Comparison of ENCODE assay signal across 12 cellular contexts in the genomic region with DNA sequence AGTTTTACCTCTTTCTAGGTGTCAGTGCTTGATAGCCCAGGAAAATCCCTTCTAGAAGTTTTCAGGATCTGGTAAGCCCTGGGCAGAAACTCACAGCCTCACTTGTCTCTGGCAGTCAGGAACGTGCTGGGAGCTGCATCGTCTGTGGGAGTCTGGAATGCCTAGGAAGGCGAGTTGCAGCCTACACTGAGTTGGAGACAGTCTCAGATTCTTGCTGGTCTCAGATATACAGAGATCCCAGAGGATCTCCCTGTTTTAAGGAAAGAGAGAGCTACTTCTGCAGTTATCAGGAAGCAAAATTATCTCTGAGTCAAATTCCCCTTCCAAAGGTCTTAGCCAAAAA.
DNase-seq lines count a peak whose midpoint lies in the region; ATAC-seq and TF ChIP-seq lines count a peak whose summit lies in the region.
"Had no signal": no experiment of that assay in that cellular context is flagged by ENCODE, and none has a peak within 500 bp of the region (broad histone marks: within the 10 kb centered on the region; RNA-seq: fewer than 3 reads in every experiment).

No MANE protein-coding gene starts in this region.

- H3K9me3 ChIP-seq in Caco-2: no peaks in the 10 kb centered on the region
- peaks cover 4% of the 10 kb centered on the region; the same call in 1 of the 2 replicates for H3K9me3 ChIP-seq in SJCRH30 (replicated peaks)
- no peaks in the 10 kb centered on the region for H3K9me3 ChIP-seq in trophoblast cell (ENCODE audit: insufficient read depth, low read depth, low read length)
- H3K9me3 ChIP-seq: body of pancreas had no signal

- H3K18ac ChIP-seq in trophoblast cell (ENCODE audit: low read length): no peak overlapping the region

- no peak overlapping the region for H2BK5ac ChIP-seq in trophoblast cell (ENCODE audit: low read depth, low read length, poor library complexity)

- H3K36me3 Mint-ChIP-seq in Caco-2 (ENCODE audit: insufficient read depth, unreplicated experiment): peaks cover 11% of the 10 kb centered on the region

- H2AK5ac ChIP-seq in trophoblast cell (ENCODE audit: low read length): no peak overlapping the region

- no peak overlapping the region for H3K4me3 Mint-ChIP-seq in Caco-2 (ENCODE audit: unreplicated experiment)

- no peak overlapping the region for H3K9ac ChIP-seq in trophoblast cell (ENCODE audit: low read length)

- peak overlapping the region; percentile 58 for H3K27ac Mint-ChIP-seq in Caco-2 (ENCODE audit: unreplicated experiment)

- H4K91ac ChIP-seq in trophoblast cell (ENCODE audit: low read depth, low read length): no peak overlapping the region

- no peak for ATAC-seq in HG02642 (IDR thresholded peaks at IDR 0.05; ENCODE audit: poor library complexity, unreplicated experiment)
- ATAC-seq: body of pancreas; stimulated activated naive CD8-positive, alpha-beta T cell treated with anti-CD3 and anti-CD28 coated beads, Interleukin-15, Interleukin-2, amounts not matched to agents 100 U/mL and 50 U/mL, for 24 hours had no signal

- no TSS peak for BruUV-seq in Caco-2 (replicated peaks; lab: Mats Ljungman, UMichigan)

- no peak overlapping the region for H3K4me2 ChIP-seq in trophoblast cell (ENCODE audit: low read length)

- H3K36me3 ChIP-seq in Caco-2 (ENCODE audit: control insufficient read depth, insufficient read depth, low read length) (no peaks in the 10 kb centered on the region), SJCRH30 (no peaks in the 10 kb centered on the region), trophoblast cell (ENCODE audit: control insufficient read depth in 1 of 2, insufficient read depth in 2 of 2, low read length in 2 of 2) (no peaks in the 10 kb centered on the region)

- H4K8ac ChIP-seq in trophoblast cell (ENCODE audit: low read depth, low read length): no peak overlapping the region

- H3K27me3 ChIP-seq in Caco-2 (replicated peaks; ENCODE audit: control insufficient read depth, insufficient read depth, low read length) (no peaks in the 10 kb centered on the region), SJCRH30 (no peaks in the 10 kb centered on the region), trophoblast cell (ENCODE audit: insufficient read depth, low read length) (no peaks in the 10 kb centered on the region)
- H3K27me3 ChIP-seq: body of pancreas had no signal

- H3K23ac ChIP-seq in trophoblast cell (ENCODE audit: low read length): no peak overlapping the region

- WGBS in trophoblast cell (ENCODE audit: extremely low coverage, insufficient coverage, insufficient read length): no CpG with 5 or more reads among the region's 3 CpGs

- H3K4me1 Mint-ChIP-seq in Caco-2 (ENCODE audit: low read depth, unreplicated experiment): peaks cover 66% of the 10 kb centered on the region

- no peak overlapping the region for H4K12ac ChIP-seq in trophoblast cell (ENCODE audit: low read depth, low read length)

- peaks cover 25% of the 10 kb centered on the region for H3K9me3 Mint-ChIP-seq in Caco-2 (ENCODE audit: unreplicated experiment)

- H3K4me3 ChIP-seq in Caco-2 (ENCODE audit: low read depth, low read length) (no peak overlapping the region), SJCRH30 (no peak overlapping the region), trophoblast cell (ENCODE audit: low read depth, low read length) (no peak overlapping the region)
- H3K4me3 ChIP-seq: body of pancreas had no signal

- no peak overlapping the region for H3K4ac ChIP-seq in trophoblast cell (ENCODE audit: low read depth, low read length)

- no peak overlapping the region for H2BK120ac ChIP-seq in trophoblast cell (ENCODE audit: insufficient read depth, low read length, poor library complexity)

- H3K27ac ChIP-seq in SJCRH30: peak overlapping the region; percentile 51
- peak overlapping the region; percentile 78 for H3K27ac ChIP-seq in trophoblast cell (ENCODE audit: low read depth, low read length)
- H3K27ac ChIP-seq: body of pancreas, C4-2B had no signal

- H3K4me1 ChIP-seq in Caco-2: peaks cover 64% of the 10 kb centered on the region
- peaks cover 64% of the 10 kb centered on the region for H3K4me1 ChIP-seq in SJCRH30
- peaks cover 20 to 31% of the 10 kb centered on the region in 2 experiments for H3K4me1 ChIP-seq in trophoblast cell (ENCODE audit: control insufficient read depth in 1 of 2, insufficient read depth in 2 of 2, low read length in 2 of 2)
- H3K4me1 ChIP-seq: body of pancreas had no signal

- H3K79me1 ChIP-seq in trophoblast cell (ENCODE audit: low read length): peaks cover 12% of the 10 kb centered on the region

- no peak overlapping the region for H3K14ac ChIP-seq in trophoblast cell (ENCODE audit: low read length)

- CTCF ChIA-PET in Caco-2 (lab: Charles Lee): no interaction called here

- no peak overlapping the region for H2AFZ ChIP-seq in trophoblast cell (ENCODE audit: insufficient read depth, low read length, poor library complexity)

- intact Hi-C loops in Caco-2 (cut with micrococcal nuclease; ENCODE audit: unreplicated experiment): loop anchor here (2.0 kb wide), 1 partner anchor 27 kb away; no protein-coding TSS in a partner anchor

- no peak overlapping the region for H2BK12ac ChIP-seq in trophoblast cell (ENCODE audit: low read length)

- TF ChIP-seq CTCF in Caco-2 (IDR thresholded peaks at IDR 0.05; ENCODE audit: insufficient read depth in 1 of 2, low read depth in 1 of 2, low read length in 1 of 2, severe bottlenecking in 1 of 2, unreplicated experiment in 1 of 2): no peak

- peaks cover 2% of the 10 kb centered on the region for H3K79me2 ChIP-seq in trophoblast cell (ENCODE audit: control insufficient read depth, insufficient read depth, low read length, poor library complexity)

- no peaks in the 10 kb centered on the region for H3K27me3 Mint-ChIP-seq in Caco-2 (ENCODE audit: insufficient read depth, unreplicated experiment)

- POLR2A ChIA-PET in Caco-2 (lab: Charles Lee): no interaction called here

- DNase-seq in Caco-2 (peak in 1 of 2 experiments; percentile 20), SJCRH30 (no peak), fibroblast of peridontal ligament (ENCODE audit: extremely low read depth) (peak; percentile 81), trophoblast cell (peak in 1 of 2 donors; percentile 32), SHP77 treated with DMSO at 0.1 percent for 48 hours (lab: John Stamatoyannopoulos, UW) (no peak), NCI-H510A treated with DMSO at 0.1 percent for 48 hours (lab: John Stamatoyannopoulos, UW) (no peak), NCI-H748 treated with DMSO at 0.1 percent for 48 hours (lab: John Stamatoyannopoulos, UW) (no peak)
- DNase-seq: SHP77; stimulated activated naive CD8-positive, alpha-beta T cell treated with anti-CD3 and anti-CD28 coated beads, Interleukin-15, Interleukin-2, amounts not matched to agents 100 U/mL and 50 U/mL, for 24 hours had no signal
